ENCODE assay signal across 13 cellular contexts in the genomic region with DNA sequence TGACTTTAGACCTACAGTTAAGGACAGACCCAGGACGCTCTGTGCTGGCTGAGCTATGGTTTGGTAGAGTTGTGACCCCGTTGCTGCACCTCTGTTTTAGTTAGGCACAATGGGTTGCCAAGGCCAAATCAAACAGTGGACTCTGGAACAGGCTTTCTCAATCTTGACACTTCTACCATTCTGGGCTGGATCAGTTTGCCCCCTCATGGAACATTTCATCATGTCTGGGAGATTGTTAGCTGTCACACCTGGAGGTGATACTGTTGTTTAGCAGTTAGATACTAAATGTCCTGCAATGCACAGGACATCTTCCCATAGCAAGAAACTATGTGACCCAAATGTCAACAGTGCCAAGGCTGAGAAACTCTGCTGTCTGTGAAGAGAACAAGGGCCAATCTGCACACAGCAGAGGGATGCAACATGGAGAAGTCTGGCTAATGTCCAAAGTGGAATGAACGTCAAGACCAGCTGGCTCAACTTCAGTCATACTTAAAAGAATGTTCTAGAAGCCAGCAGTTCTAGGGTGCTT.
A peak's percentile ranks its signal among the peaks of the same experiment; 100 is the strongest.
DNase-seq lines count a peak whose midpoint lies in the region; ATAC-seq and TF ChIP-seq lines count a peak whose summit lies in the region.
"Had no signal": no experiment of that assay in that cellular context is flagged by ENCODE, and none has a peak within 500 bp of the region (broad histone marks: within the 10 kb centered on the region; RNA-seq: fewer than 3 reads in every experiment).

No MANE protein-coding gene starts in this region.

- no peak overlapping the region for H3K4me3 ChIP-seq in A673 (ENCODE audit: low read depth, low read length, poor library complexity, severe bottlenecking)
- no peak overlapping the region for H3K4me3 ChIP-seq in SJCRH30
- no peak overlapping the region for H3K4me3 ChIP-seq in fibroblast of the aortic adventitia (ENCODE audit: low read depth, low read length)
- no peak overlapping the region for H3K4me3 ChIP-seq in esophagus muscularis mucosa
- H3K4me3 ChIP-seq: adrenal gland had no signal

- CTCF ChIA-PET in A673 (lab: Charles Lee) = no interaction called here

- no peak for TF ChIP-seq CTCF in A673 (conservative IDR thresholded peaks at IDR 0.05; ENCODE audit: low read depth, low read length)
- no peak for TF ChIP-seq CTCF in fibroblast of the aortic adventitia (IDR thresholded peaks at IDR 0.05; ENCODE audit: insufficient read depth, low read length)
- no peak for TF ChIP-seq CTCF in mesothelial cell of epicardium (IDR thresholded peaks at IDR 0.05; ENCODE audit: unreplicated experiment)
- no peak for TF ChIP-seq CTCF in esophagus muscularis mucosa (IDR thresholded peaks at IDR 0.05)

- DNase-seq in A673 (ENCODE audit: low spot score) (no peak), SJCRH30 (no peak), fibroblast of the aortic adventitia (ENCODE audit: low read depth) (peak; percentile 36), mesothelial cell of epicardium (ENCODE audit: low spot score in 2 of 2, unreplicated experiment in 2 of 2) (no peak), esophagus muscularis mucosa (ENCODE audit: extremely low spot score) (no peak), AML-193 (lab: John Stamatoyannopoulos, UW) (no peak)
- DNase-seq: activated CD4-positive, CD25-positive, alpha-beta regulatory T cell treated with anti-CD3 and anti-CD28 coated beads, Interleukin-2, amount 50 U/mL, for 72 hours; adrenal gland; Calu3; left colon; nephron progenitor cell had no signal

- H3K9me3 ChIP-seq in A673 (ENCODE audit: low read depth, low read length, poor library complexity, severe bottlenecking) = no peaks in the 10 kb centered on the region
- H3K9me3 ChIP-seq in SJCRH30 (replicated peaks) = no peaks in the 10 kb centered on the region
- no peaks in the 10 kb centered on the region for H3K9me3 ChIP-seq in esophagus muscularis mucosa
- H3K9me3 ChIP-seq: adrenal gland had no signal

- H3K27ac ChIP-seq in A673 (ENCODE audit: low read depth, low read length, poor library complexity, severe bottlenecking) (peak overlapping the region; percentile 0), SJCRH30 (peak overlapping the region; percentile 14; the same call in 1 of the 2 replicates), esophagus muscularis mucosa (replicated peaks in 1 of 4) (no peak overlapping the region)

- H3K4me1 ChIP-seq in A673 (ENCODE audit: insufficient read depth, low read length, poor library complexity, severe bottlenecking) = peaks cover 20% of the 10 kb centered on the region
- peaks cover 82% of the 10 kb centered on the region for H3K4me1 ChIP-seq in SJCRH30
- peaks cover 8 to 25% (median 13%) of the 10 kb centered on the region in 4 donors for H3K4me1 ChIP-seq in esophagus muscularis mucosa

- TF ChIP-seq EP300 in esophagus muscularis mucosa (IDR thresholded peaks at IDR 0.05) = no peak

- H3K27me3 Mint-ChIP-seq in mesothelial cell of epicardium (ENCODE audit: low read depth) = no peaks in the 10 kb centered on the region

- no TSS peak for BruUV-seq in A673 (replicated peaks; lab: Mats Ljungman, UMichigan)

- no peaks in the 10 kb centered on the region for H3K9me3 Mint-ChIP-seq in mesothelial cell of epicardium
- H3K9me3 Mint-ChIP-seq: nephron progenitor cell had no signal

- H3K27me3 ChIP-seq in A673 (replicated peaks; ENCODE audit: insufficient read depth, low read depth, low read length, poor library complexity) (no peaks in the 10 kb centered on the region), SJCRH30 (no peaks in the 10 kb centered on the region), esophagus muscularis mucosa (peaks cover 0 to 11% (median 0%) of the 10 kb centered on the region in 4 donors)
- H3K27me3 ChIP-seq: adrenal gland had no signal

- H3K36me3 Mint-ChIP-seq in mesothelial cell of epicardium = peaks cover 12% of the 10 kb centered on the region

- H3K27ac Mint-ChIP-seq in mesothelial cell of epicardium = peak overlapping the region; percentile 95

- ATAC-seq in GM18519 (IDR thresholded peaks at IDR 0.05; ENCODE audit: low FRiP score, unreplicated experiment) (no peak), HG03280 (IDR thresholded peaks at IDR 0.05; ENCODE audit: unreplicated experiment) (no peak)
- ATAC-seq: left colon had no signal

- TF ChIP-seq POLR2A in esophagus muscularis mucosa (IDR thresholded peaks at IDR 0.05; ENCODE audit: low read depth) = no peak

- no peaks in the 10 kb centered on the region for H3K36me3 ChIP-seq in A673 (ENCODE audit: insufficient read depth, low read length, poor library complexity, severe bottlenecking)
- H3K36me3 ChIP-seq in SJCRH30 = peaks cover 3% of the 10 kb centered on the region
- H3K36me3 ChIP-seq in esophagus muscularis mucosa = peaks cover 0 to 12% (median 7%) of the 10 kb centered on the region in 4 donors
- H3K36me3 ChIP-seq: adrenal gland had no signal

- H3K4me1 Mint-ChIP-seq in mesothelial cell of epicardium = peaks cover 72% of the 10 kb centered on the region

- POLR2A ChIA-PET in A673 (lab: Charles Lee; ENCODE audit: low non-redundant PET) = no interaction called here

- intact Hi-C loops in A673 (cut with micrococcal nuclease; ENCODE audit: unreplicated experiment) = no loop called here
- intact Hi-C loops in esophagus muscularis mucosa (cut with DNase I) = no loop called here

- WGBS in esophagus muscularis mucosa = 78% methylated on average over 3 of the region's 3 CpGs

- H3K4me3 Mint-ChIP-seq in mesothelial cell of epicardium = no peak overlapping the region
- H3K4me3 Mint-ChIP-seq: nephron progenitor cell had no signal

Comparison
In these comparisons a context has a peak if more than half of its experiments do, and no peak if none do; other contexts are left out.
1. H3K27ac ChIP-seq: peak in A673 (single experiment) and SJCRH30 (single experiment); none in esophagus muscularis mucosa (0 of 4).